ENCODE assay signal across 8 cellular contexts in genomic region chr5:176619203-176619568, GRCh38. TPM values are rescaled to one million over a fixed set of nuclear protein-coding genes. Genes with fewer than 3 reads are reported as not detected.
DNase-seq lines count a peak whose midpoint lies in the region; ATAC-seq and TF ChIP-seq lines count a peak whose summit lies in the region.

No MANE protein-coding gene starts in this region.

- no peak overlapping the region for H3K9ac ChIP-seq in BLaER1 treated with 17β-estradiol and CSF1 and Interleukin-3, amounts not matched to agents 10 nM and 100 nM
- H3K9ac ChIP-seq in stomach smooth muscle (ENCODE audit: low read length in 2 of 2): no peak overlapping the region

- peaks cover 94% of the 10 kb centered on the region for H3K27me3 Mint-ChIP-seq in neural crest cell (ENCODE audit: low read depth)

- H3K9me3 ChIP-seq in BLaER1 treated with 17β-estradiol and CSF1 and Interleukin-3, amounts not matched to agents 10 nM and 100 nM (replicated peaks in 1 of 11): peaks cover 0 to 8% (median 0%) of the 10 kb centered on the region in 11 experiments; a peak in 2 of 22 replicates
- H3K9me3 ChIP-seq in stomach smooth muscle (ENCODE audit: control insufficient read depth in 2 of 2, low read length in 2 of 2): no peaks in the 10 kb centered on the region

- H3K4me1 ChIP-seq in BLaER1 treated with 17β-estradiol and CSF1 and Interleukin-3, amounts not matched to agents 10 nM and 100 nM: peaks cover 37 to 62% (median 48%) of the 10 kb centered on the region in 10 experiments
- H3K4me1 ChIP-seq in stomach smooth muscle (ENCODE audit: control insufficient read depth, insufficient read depth, low read length): peaks cover 23% of the 10 kb centered on the region

- TF ChIP-seq CTCF in neural crest cell (conservative IDR thresholded peaks at IDR 0.05): peak; percentile 42

- no peaks in the 10 kb centered on the region for H3K36me3 Mint-ChIP-seq in neural crest cell (ENCODE audit: low read depth)

- H3K4me1 Mint-ChIP-seq in neural crest cell: peaks cover 1% of the 10 kb centered on the region

- H3K4me3 Mint-ChIP-seq in neural crest cell: peak overlapping the region; percentile 6

- no peak overlapping the region for H3K27ac Mint-ChIP-seq in neural crest cell (ENCODE audit: unreplicated experiment)

- ATAC-seq in GM21515 (IDR thresholded peaks at IDR 0.05; ENCODE audit: unreplicated experiment): peak; percentile 68
- ATAC-seq in esophagus mucosa: peak; percentile 65
- no peak for ATAC-seq in HG03095 (IDR thresholded peaks at IDR 0.05; ENCODE audit: unreplicated experiment)

- H3K27ac ChIP-seq in BLaER1 treated with 17β-estradiol and CSF1 and Interleukin-3, amounts not matched to agents 10 nM and 100 nM: no peak overlapping the region
- H3K27ac ChIP-seq in stomach smooth muscle (ENCODE audit: low read length): no peak overlapping the region

- no peaks in the 10 kb centered on the region for H3K36me3 ChIP-seq in BLaER1 treated with 17β-estradiol and CSF1 and Interleukin-3, amounts not matched to agents 10 nM and 100 nM
- no peaks in the 10 kb centered on the region for H3K36me3 ChIP-seq in stomach smooth muscle (ENCODE audit: control insufficient read depth in 2 of 2, insufficient read depth in 2 of 2, low read length in 2 of 2)

- peaks cover 0 to 18% (median 4%) of the 10 kb centered on the region in 11 experiments; a peak in 8 of 22 replicates for H4K20me1 ChIP-seq in BLaER1 treated with 17β-estradiol and CSF1 and Interleukin-3, amounts not matched to agents 10 nM and 100 nM

- H3K4me3 ChIP-seq in BLaER1 treated with 17β-estradiol and CSF1 and Interleukin-3, amounts not matched to agents 10 nM and 100 nM: peak overlapping the region in 6 of 10 experiments; percentile 27 to 56 (median 40); a peak in 9 of 20 replicates
- peak overlapping the region; percentile 19 to 44 for H3K4me3 ChIP-seq in stomach smooth muscle (ENCODE audit: low read length in 2 of 2)

- peak overlapping the region; percentile 71 to 90 (median 79) for H3K4me2 ChIP-seq in BLaER1 treated with 17β-estradiol and CSF1 and Interleukin-3, amounts not matched to agents 10 nM and 100 nM

- H3K27me3 ChIP-seq in BLaER1 treated with 17β-estradiol and CSF1 and Interleukin-3, amounts not matched to agents 10 nM and 100 nM: peaks cover 25 to 48% (median 41%) of the 10 kb centered on the region in 11 experiments
- peaks cover 55% of the 10 kb centered on the region in 2 donors for H3K27me3 ChIP-seq in stomach smooth muscle (ENCODE audit: control insufficient read depth in 1 of 2, insufficient read depth in 2 of 2, low read length in 2 of 2)

- no peaks in the 10 kb centered on the region for H3K9me3 Mint-ChIP-seq in neural crest cell

- DNase-seq in NCI-H2196 (lab: John Stamatoyannopoulos, UW; ENCODE audit: unreplicated experiment): peak; percentile 94
- peak; percentile 68 for DNase-seq in activated T-cell treated with anti-CD3 and anti-CD28 coated beads for 4 hours
- peak; percentile 80 for DNase-seq in neural crest cell (ENCODE audit: low read depth, low spot score)

RNA-seq across cellular contexts. Expression of gene GPRIN1, which starts 9.2 kb away (rescaled TPM):
- 1.9 TPM for total RNA-seq in esophagus mucosa
- total RNA-seq in neural crest cell: 35.9 and 39.0 TPM in 2 replicates

RNA-seq across cellular contexts. Expression of gene SNCB, which starts 11.1 kb away (rescaled TPM):
- total RNA-seq in esophagus mucosa: not detected
- total RNA-seq in neural crest cell: 0.40 and 0.96 TPM in 2 replicates

RNA-seq across cellular contexts. Expression of gene EIF4E1B, which starts 11.3 kb away (rescaled TPM):
- total RNA-seq in esophagus mucosa: not detected
- not detected in 2 replicates for total RNA-seq in neural crest cell

RNA-seq across cellular contexts. Expression of gene TSPAN17, which starts 28.1 kb away (rescaled TPM):
- total RNA-seq in esophagus mucosa (24.0 TPM), neural crest cell (38.8 and 40.9 TPM in 2 replicates)

Comparison
In these comparisons a context has a peak if more than half of its experiments do, and no peak if none do; other contexts are left out.
1. RNA of gene GPRIN1, which starts 9.2 kb away (total RNA-seq): 35.9 to 39.0 TPM in neural crest cell; 1.9 TPM in esophagus mucosa (single experiment); every median in the first group is over 10 times any median in the second.
2. Peak in every context shown above with its lines, with median percentiles within 50 percentile points of each other: DNase-seq.